28 cellular contexts compared by ENCODE assay signal in genomic region chr9:114674798-114675554, GRCh38. TPM values are rescaled to one million over a fixed set of nuclear protein-coding genes. Genes with fewer than 3 reads are reported as not detected.
DNase-seq lines count a peak whose midpoint lies in the region; TF ChIP-seq lines count a peak whose summit lies in the region.
"Had no signal": no experiment of that assay in that cellular context is flagged by ENCODE, and none has a peak within 500 bp of the region (broad histone marks: within the 10 kb centered on the region; RNA-seq: fewer than 3 reads in every experiment).

No MANE protein-coding gene starts in this region.

- H3K4me3 Mint-ChIP-seq in H9, result no peak overlapping the region
- H3K4me3 Mint-ChIP-seq in activated T-helper 1 cell treated with anti-CD3 and anti-CD28 coated beads, Interleukin-12 subunit alpha, Interleukin-12 subunit beta, Interleukin-2, Interleukin-4 antibody, amounts not matched to agents 30 ng/mL and 10 ng/mL and 1 ng/mL, durations not matched to agents 14 hours and 24 hours and 36 hours, result no peak overlapping the region
- H3K4me3 Mint-ChIP-seq in osteocyte (ENCODE audit: unreplicated experiment), result no peak overlapping the region
- H3K4me3 Mint-ChIP-seq: activated CD8-positive, alpha-beta memory T cell treated with anti-CD3 and anti-CD28 coated beads, Interleukin-2, amount 10 ng/mL, durations not matched to agents 7 days and 5 days; effector memory CD8-positive, alpha-beta T cell; T-helper 1 cell treated with Interleukin-12 subunit alpha and Interleukin-12 subunit beta and Interleukin-4 antibody, amounts not matched to agents 30 μg/mL and 1 μg/mL, for 36 hours had no signal

- H4K8ac ChIP-seq in H9 (replicated peaks; ENCODE audit: insufficient read length, low read depth, low read length) (no peak overlapping the region), mesenchymal stem cell (ENCODE audit: low read length) (no peak overlapping the region)

- H3K56ac ChIP-seq in H9 (ENCODE audit: insufficient read length, low read depth, low read length), result no peak overlapping the region

- H4K91ac ChIP-seq in H9 (ENCODE audit: insufficient read length, low read depth, low read length), result no peak overlapping the region
- no peak overlapping the region for H4K91ac ChIP-seq in mesenchymal stem cell (ENCODE audit: low read length)

- no peak overlapping the region for H3K23ac ChIP-seq in H9 (ENCODE audit: insufficient read length, low read depth, low read length)
- no peak overlapping the region for H3K23ac ChIP-seq in mesenchymal stem cell (ENCODE audit: low read length in 2 of 2)

- H3K27me3 ChIP-seq in H9 (ENCODE audit: insufficient read depth, low read length), result no peaks in the 10 kb centered on the region
- no peaks in the 10 kb centered on the region for H3K27me3 ChIP-seq in mesenchymal stem cell (ENCODE audit: control insufficient read depth in 1 of 2, insufficient read depth in 1 of 2, low read length in 2 of 2)
- H3K27me3 ChIP-seq: transverse colon had no signal

- no peak for DNase-seq in AG09309 (ENCODE audit: low read depth)
- DNase-seq in H9, result no peak
- DNase-seq in activated T-helper 1 cell treated with anti-CD3 and anti-CD28 coated beads, Interleukin-12 subunit alpha, Interleukin-12 subunit beta, Interleukin-2, Interleukin-4 antibody, amounts not matched to agents 30 ng/mL and 10 ng/mL and 1 ng/mL, durations not matched to agents 14 hours and 24 hours and 36 hours (ENCODE audit: low spot score), result no peak
- DNase-seq in mesenchymal stem cell, result peak; percentile 39
- DNase-seq in DMS79 (lab: John Stamatoyannopoulos, UW), result no peak
- DNase-seq in iPS-NIHi11 (ENCODE audit: low spot score), result no peak
- DNase-seq in osteocyte (ENCODE audit: extremely low spot score, unreplicated experiment), result no peak
- DNase-seq in cerebellar nuclear complex (lab: John Stamatoyannopoulos, UW), result no peak
- DNase-seq: activated CD8-positive, alpha-beta memory T cell treated with anti-CD3 and anti-CD28 coated beads, Interleukin-2, amount 10 ng/mL, durations not matched to agents 7 days and 5 days; activated gamma-delta T cell treated with Interleukin-2 at 50 U/mL for 16 hours; aorta; BE2C; COR-L47; effector memory CD8-positive, alpha-beta T cell; EL; NCI-H1105; NCI-H2107; NCI-H526; occipital lobe; stimulated activated naive CD4-positive, alpha-beta T cell treated with Interleukin-2 at 50 U/mL for 16 hours; transverse colon had no signal

- H3K36me3 ChIP-seq in mesenchymal stem cell (ENCODE audit: control insufficient read depth in 1 of 2, insufficient read depth in 2 of 2, low read depth in 1 of 2, low read length in 2 of 2), result no peaks in the 10 kb centered on the region
- H3K36me3 ChIP-seq: BE2C, transverse colon had no signal

- H3K4me1 ChIP-seq in H9 (ENCODE audit: insufficient read depth, low read length) (no peaks in the 10 kb centered on the region), mesenchymal stem cell (ENCODE audit: control insufficient read depth, insufficient read depth, low read depth, low read length) (peaks cover 4% of the 10 kb centered on the region)
- H3K4me1 ChIP-seq: BE2C had no signal

- TF ChIP-seq CTCF in AG09309 (IDR thresholded peaks at IDR 0.05; ENCODE audit: control insufficient read depth, insufficient read depth, low read depth, low read length, missing control alignments) (peak; percentile 2), H9 (conservative IDR thresholded peaks at IDR 0.05) (peak; percentile 26; the same call in 1 of the 3 replicates), osteocyte (IDR thresholded peaks at IDR 0.05) (no peak)

- no peak overlapping the region for H3T11ph ChIP-seq in H9 (ENCODE audit: low read length)

- H3K9me3 ChIP-seq in H9 (ENCODE audit: control insufficient read depth, low read depth, low read length) (no peaks in the 10 kb centered on the region), mesenchymal stem cell (ENCODE audit: control insufficient read depth, low read length) (no peaks in the 10 kb centered on the region)
- H3K9me3 ChIP-seq: BE2C, transverse colon had no signal

- H3K27ac Mint-ChIP-seq in H9, result no peak overlapping the region; a peak in 1 of 7 replicates
- peak overlapping the region; percentile 21 for H3K27ac Mint-ChIP-seq in activated T-helper 1 cell treated with anti-CD3 and anti-CD28 coated beads, Interleukin-12 subunit alpha, Interleukin-12 subunit beta, Interleukin-2, Interleukin-4 antibody, amounts not matched to agents 30 ng/mL and 10 ng/mL and 1 ng/mL, durations not matched to agents 14 hours and 24 hours and 36 hours
- H3K27ac Mint-ChIP-seq in osteocyte (ENCODE audit: unreplicated experiment), result no peak overlapping the region
- H3K27ac Mint-ChIP-seq: activated CD8-positive, alpha-beta memory T cell treated with anti-CD3 and anti-CD28 coated beads, Interleukin-2, amount 10 ng/mL, durations not matched to agents 7 days and 5 days; effector memory CD8-positive, alpha-beta T cell; T-helper 1 cell treated with Interleukin-12 subunit alpha and Interleukin-12 subunit beta and Interleukin-4 antibody, amounts not matched to agents 30 μg/mL and 1 μg/mL, for 36 hours had no signal

- H3K4me2 ChIP-seq in H9 (ENCODE audit: insufficient read depth, insufficient read length, low read length) (no peak overlapping the region), mesenchymal stem cell (ENCODE audit: low read length, poor library complexity, severe bottlenecking) (no peak overlapping the region)
- H3K4me2 ChIP-seq: KMS-11 had no signal

- H3K4ac ChIP-seq in H9 (ENCODE audit: low read depth, low read length) (no peak overlapping the region), mesenchymal stem cell (ENCODE audit: low read depth in 1 of 2, low read length in 2 of 2) (no peak overlapping the region)

- H2BK20ac ChIP-seq in H9 (ENCODE audit: low read depth, low read length, poor library complexity, severe bottlenecking), result no peak overlapping the region

- H3K27ac ChIP-seq in H9 (ENCODE audit: insufficient read length, low read depth, low read length) (no peak overlapping the region), mesenchymal stem cell (ENCODE audit: low read length, poor library complexity, severe bottlenecking) (no peak overlapping the region)
- H3K27ac ChIP-seq: KMS-11, transverse colon, VCaP had no signal

- H3K14ac ChIP-seq in H9 (ENCODE audit: insufficient read depth, low read length), result no peak overlapping the region
- no peak overlapping the region for H3K14ac ChIP-seq in mesenchymal stem cell (ENCODE audit: low read length in 2 of 2)

- H3K9ac ChIP-seq in H9 (ENCODE audit: extremely low read depth, insufficient read length, low read length) (no peak overlapping the region), mesenchymal stem cell (ENCODE audit: low read length) (no peak overlapping the region)
- H3K9ac ChIP-seq: KMS-11 had no signal

- H3K18ac ChIP-seq in H9 (ENCODE audit: insufficient read length, low read depth, low read length), result no peak overlapping the region
- peak overlapping the region in 1 of 2 experiments; percentile 54 for H3K18ac ChIP-seq in mesenchymal stem cell (ENCODE audit: low read depth in 1 of 2, low read length in 2 of 2)

- H2BK5ac ChIP-seq in H9 (ENCODE audit: insufficient read length, low read length) (no peak overlapping the region), mesenchymal stem cell (ENCODE audit: low read depth, low read length, poor library complexity, severe bottlenecking) (no peak overlapping the region)

- H3K27me3 Mint-ChIP-seq in H9 (ENCODE audit: low read depth) (peaks cover 52% of the 10 kb centered on the region), osteocyte (ENCODE audit: unreplicated experiment) (peaks cover 2% of the 10 kb centered on the region)
- peaks cover 4% of the 10 kb centered on the region for H3K27me3 Mint-ChIP-seq in activated T-helper 1 cell treated with anti-CD3 and anti-CD28 coated beads, Interleukin-12 subunit alpha, Interleukin-12 subunit beta, Interleukin-2, Interleukin-4 antibody, amounts not matched to agents 30 ng/mL and 10 ng/mL and 1 ng/mL, durations not matched to agents 14 hours and 24 hours and 36 hours (ENCODE audit: insufficient read depth)

- H3K23me2 ChIP-seq in H9 (ENCODE audit: insufficient read length, low read depth, low read length, poor library complexity, severe bottlenecking), result no peaks in the 10 kb centered on the region

- H4K20me1 ChIP-seq in H9 (ENCODE audit: control insufficient read depth, insufficient read depth, insufficient read length), result no peaks in the 10 kb centered on the region

- H2BK12ac ChIP-seq in H9 (ENCODE audit: insufficient read length, low read depth, low read length) (no peak overlapping the region), mesenchymal stem cell (ENCODE audit: low read length in 2 of 2) (no peak overlapping the region)

- H3K9me3 Mint-ChIP-seq in H9 (no peaks in the 10 kb centered on the region), osteocyte (ENCODE audit: unreplicated experiment) (peaks cover 5% of the 10 kb centered on the region)
- H3K9me3 Mint-ChIP-seq in activated T-helper 1 cell treated with anti-CD3 and anti-CD28 coated beads, Interleukin-12 subunit alpha, Interleukin-12 subunit beta, Interleukin-2, Interleukin-4 antibody, amounts not matched to agents 30 ng/mL and 10 ng/mL and 1 ng/mL, durations not matched to agents 14 hours and 24 hours and 36 hours, result peaks cover 10% of the 10 kb centered on the region
- H3K9me3 Mint-ChIP-seq: effector memory CD8-positive, alpha-beta T cell had no signal

- no peak overlapping the region for H2AK5ac ChIP-seq in H9 (ENCODE audit: insufficient read length, low read length)
- no peak overlapping the region for H2AK5ac ChIP-seq in mesenchymal stem cell (ENCODE audit: low read length, severe bottlenecking)

- H2AFZ ChIP-seq in H9 (ENCODE audit: low read length) (no peak overlapping the region), mesenchymal stem cell (ENCODE audit: low read depth, low read length) (no peak overlapping the region)

- H3K36me3 Mint-ChIP-seq in H9 (ENCODE audit: insufficient read depth in 1 of 3, low read depth in 3 of 3) (no peaks in the 10 kb centered on the region), osteocyte (ENCODE audit: unreplicated experiment) (no peaks in the 10 kb centered on the region)
- H3K36me3 Mint-ChIP-seq in activated T-helper 1 cell treated with anti-CD3 and anti-CD28 coated beads, Interleukin-12 subunit alpha, Interleukin-12 subunit beta, Interleukin-2, Interleukin-4 antibody, amounts not matched to agents 30 ng/mL and 10 ng/mL and 1 ng/mL, durations not matched to agents 14 hours and 24 hours and 36 hours (ENCODE audit: low read depth), result peaks cover 7% of the 10 kb centered on the region

- H3K4me1 Mint-ChIP-seq in H9 (peaks cover 9 to 10% of the 10 kb centered on the region in 2 experiments), osteocyte (ENCODE audit: unreplicated experiment) (peaks cover 42% of the 10 kb centered on the region)
- peaks cover 54% of the 10 kb centered on the region for H3K4me1 Mint-ChIP-seq in activated T-helper 1 cell treated with anti-CD3 and anti-CD28 coated beads, Interleukin-12 subunit alpha, Interleukin-12 subunit beta, Interleukin-2, Interleukin-4 antibody, amounts not matched to agents 30 ng/mL and 10 ng/mL and 1 ng/mL, durations not matched to agents 14 hours and 24 hours and 36 hours (ENCODE audit: low read depth)

- no peaks in the 10 kb centered on the region for H3K79me2 ChIP-seq in H9 (ENCODE audit: insufficient read depth, low read length)

- H2BK15ac ChIP-seq in H9 (ENCODE audit: low read depth, low read length), result no peak overlapping the region
- H2BK15ac ChIP-seq in mesenchymal stem cell (ENCODE audit: low read depth, poor library complexity, severe bottlenecking), result no peak overlapping the region

- H3K79me1 ChIP-seq in H9 (ENCODE audit: insufficient read depth, low read depth, low read length, poor library complexity, severe bottlenecking), result no peaks in the 10 kb centered on the region
- H3K79me1 ChIP-seq in mesenchymal stem cell (replicated peaks; ENCODE audit: low read length, poor library complexity, severe bottlenecking), result no peaks in the 10 kb centered on the region

- intact Hi-C loops in activated T-helper 1 cell treated with anti-CD3 and anti-CD28 coated beads, Interleukin-12 subunit alpha, Interleukin-12 subunit beta, Interleukin-2, Interleukin-4 antibody, amounts not matched to agents 30 ng/mL and 10 ng/mL and 1 ng/mL, durations not matched to agents 14 hours and 24 hours and 36 hours (cut with micrococcal nuclease), result no loop called here

- H4K5ac ChIP-seq in H9 (ENCODE audit: insufficient read length, low read depth, low read length), result no peak overlapping the region

- WGBS in H9 (ENCODE audit: extremely low coverage, insufficient read length, low lambda C conversion rate), result no CpG with 5 or more reads among the region's 3 CpGs
- WGBS in mesenchymal stem cell, result 79% methylated on average over 2 of the region's 3 CpGs

- no peak overlapping the region for H3K4me3 ChIP-seq in AG09309 (ENCODE audit: control insufficient read depth, low read depth, low read length)
- H3K4me3 ChIP-seq in mesenchymal stem cell (ENCODE audit: insufficient read depth in 1 of 2, low read depth in 1 of 2, low read length in 2 of 2), result no peak overlapping the region
- H3K4me3 ChIP-seq: transverse colon had no signal

- no peak overlapping the region for H2BK120ac ChIP-seq in H9 (ENCODE audit: low read depth, low read length, poor library complexity, severe bottlenecking)
- no peak overlapping the region for H2BK120ac ChIP-seq in mesenchymal stem cell (ENCODE audit: low read depth, low read length)

RNA-seq across cellular contexts. Expression of gene TEX48, which starts 7.0 kb away (rescaled TPM):
- total RNA-seq in H9 (2021) (not detected in 2 replicates), osteocyte (not detected in 2 replicates)
- total RNA-seq in activated T-helper 1 cell treated with anti-CD3 and anti-CD28 coated beads, Interleukin-12 subunit alpha, Interleukin-12 subunit beta, Interleukin-2, Interleukin-4 antibody, amounts not matched to agents 30 ng/mL and 10 ng/mL and 1 ng/mL, durations not matched to agents 14 hours and 24 hours and 36 hours, result 1.0 and 1.2 TPM in 2 replicates
- not detected for polyA plus RNA-seq in mesenchymal stem cell (2013, experiment 1 of 2)
- not detected for polyA plus RNA-seq in mesenchymal stem cell (2013, experiment 2 of 2)
- total RNA-seq: aorta, fibroblast of lung, lower leg skin, occipital lobe, OCI-LY7, sciatic nerve, transverse colon had no signal
- polyA plus RNA-seq: aorta, fibroblast of lung had no signal

RNA-seq across cellular contexts. Expression of gene TEX53, which starts 17.4 kb away (rescaled TPM):
- total RNA-seq in H9 (2021) (not detected in 2 replicates), osteocyte (not detected in 2 replicates)
- total RNA-seq in activated T-helper 1 cell treated with anti-CD3 and anti-CD28 coated beads, Interleukin-12 subunit alpha, Interleukin-12 subunit beta, Interleukin-2, Interleukin-4 antibody, amounts not matched to agents 30 ng/mL and 10 ng/mL and 1 ng/mL, durations not matched to agents 14 hours and 24 hours and 36 hours, result not detected in 2 replicates
- polyA plus RNA-seq in mesenchymal stem cell (2013, experiment 1 of 2), result not detected
- polyA plus RNA-seq in mesenchymal stem cell (2013, experiment 2 of 2), result not detected
- total RNA-seq: activated CD8-positive, alpha-beta memory T cell treated with anti-CD3 and anti-CD28 coated beads, Interleukin-2, amount 10 ng/mL, durations not matched to agents 7 days and 5 days; aorta; fibroblast of lung; lower leg skin; occipital lobe; OCI-LY7; sciatic nerve; transverse colon had no signal
- polyA plus RNA-seq: aorta, fibroblast of lung had no signal
